In the genomic region with DNA sequence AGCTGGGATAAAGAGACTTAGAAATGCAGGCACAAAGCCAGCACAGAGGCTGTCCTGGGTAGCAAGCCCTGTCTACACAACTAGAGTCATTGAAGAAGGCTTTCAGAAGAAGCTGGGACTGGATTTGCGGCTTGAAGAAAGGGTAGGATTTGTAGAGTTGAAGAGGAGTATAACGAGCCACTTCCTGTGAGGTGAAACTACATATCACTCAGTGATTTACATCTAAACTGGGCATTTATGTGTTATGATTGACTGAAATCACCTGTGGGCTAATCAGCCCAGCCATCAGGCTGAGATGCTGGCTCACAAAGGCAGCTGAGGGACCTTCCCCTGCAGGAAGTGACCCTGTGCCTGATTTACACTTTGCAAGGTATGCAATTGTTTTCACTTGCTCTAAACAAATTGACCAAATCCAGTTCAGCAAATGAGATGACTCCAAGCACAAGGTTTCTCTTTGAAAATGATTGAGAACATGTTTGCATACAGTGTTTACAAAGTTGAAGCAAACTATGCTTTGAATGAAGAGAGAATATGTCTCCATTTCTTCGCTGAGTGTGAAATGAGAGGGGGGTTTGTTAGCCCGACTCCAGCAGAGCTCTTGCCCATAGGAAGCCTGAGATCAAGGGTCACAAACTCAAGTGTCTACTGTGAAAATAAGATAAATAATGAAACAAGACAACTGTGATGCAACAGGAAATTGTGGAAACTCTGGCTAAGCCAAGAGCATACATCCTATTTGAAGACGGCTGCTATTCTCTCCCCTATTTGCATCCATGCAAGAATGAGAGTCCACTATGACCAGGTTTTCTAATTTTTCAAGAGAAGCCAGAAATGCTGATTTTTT, we compare ENCODE assay signal across 12 cellular contexts.
DNase-seq lines count a peak whose midpoint lies in the region; ATAC-seq, FAIRE-seq and TF ChIP-seq lines count a peak whose summit lies in the region.
"Had no signal": no experiment of that assay in that cellular context is flagged by ENCODE, and none has a peak within 500 bp of the region (broad histone marks: within the 10 kb centered on the region; RNA-seq: fewer than 3 reads in every experiment).

No MANE protein-coding gene starts in this region.

- H3K9me3 Mint-ChIP-seq in T-helper 1 cell treated with Interleukin-12 subunit alpha and Interleukin-12 subunit beta and Interleukin-4 antibody, amounts not matched to agents 30 μg/mL and 1 μg/mL, for 36 hours, result no peaks in the 10 kb centered on the region
- H3K9me3 Mint-ChIP-seq: IgD-negative memory B cell had no signal

- peak overlapping the region; percentile 18 for H3K27ac Mint-ChIP-seq in T-helper 1 cell treated with Interleukin-12 subunit alpha and Interleukin-12 subunit beta and Interleukin-4 antibody, amounts not matched to agents 30 μg/mL and 1 μg/mL, for 36 hours
- H3K27ac Mint-ChIP-seq: IgD-negative memory B cell had no signal

- no peaks in the 10 kb centered on the region for H3K36me3 Mint-ChIP-seq in T-helper 1 cell treated with Interleukin-12 subunit alpha and Interleukin-12 subunit beta and Interleukin-4 antibody, amounts not matched to agents 30 μg/mL and 1 μg/mL, for 36 hours (ENCODE audit: low read depth)

- FAIRE-seq in H54 (lab: Jason Lieb, UNC), result no peak

- no peak overlapping the region for H3K4me3 Mint-ChIP-seq in T-helper 1 cell treated with Interleukin-12 subunit alpha and Interleukin-12 subunit beta and Interleukin-4 antibody, amounts not matched to agents 30 μg/mL and 1 μg/mL, for 36 hours

- no peak for TF ChIP-seq POLR2A in H54 (IDR thresholded peaks at IDR 0.05; ENCODE audit: low read depth, low read length)

- peaks cover 16% of the 10 kb centered on the region for H3K4me1 Mint-ChIP-seq in T-helper 1 cell treated with Interleukin-12 subunit alpha and Interleukin-12 subunit beta and Interleukin-4 antibody, amounts not matched to agents 30 μg/mL and 1 μg/mL, for 36 hours (ENCODE audit: low read depth)

- ATAC-seq in HG02759 (IDR thresholded peaks at IDR 0.05; ENCODE audit: unreplicated experiment) (peak; percentile 44), HG03442 (IDR thresholded peaks at IDR 0.05; ENCODE audit: unreplicated experiment) (no peak)
- ATAC-seq: activated CD4-positive, CD25-positive, alpha-beta regulatory T cell treated with anti-CD3 and anti-CD28 coated beads, Interleukin-2, amount 50 U/mL, for 24 hours had no signal

- peaks cover 4% of the 10 kb centered on the region for H3K27me3 Mint-ChIP-seq in T-helper 1 cell treated with Interleukin-12 subunit alpha and Interleukin-12 subunit beta and Interleukin-4 antibody, amounts not matched to agents 30 μg/mL and 1 μg/mL, for 36 hours (ENCODE audit: low read depth)

- DNase-seq in GF-D8 (lab: John Stamatoyannopoulos, UW), result peak; percentile 84
- peak; percentile 31 to 59 for DNase-seq in lung microvascular endothelial cell (ENCODE audit: low read depth in 2 of 2)
- no peak for DNase-seq in activated gamma-delta T cell (lab: John Stamatoyannopoulos, UW)
- DNase-seq in H54 (ENCODE audit: insufficient read length, low spot score), result no peak
- DNase-seq in activated naive CD4-positive, alpha-beta T cell treated with Interleukin-2 at 50 U/mL for 16 hours, result no peak
- DNase-seq: H7, OCI-M1 had no signal

Comparison
In these comparisons a context has a peak if more than half of its experiments do, and no peak if none do; other contexts are left out.
1. DNase-seq: peak in GF-D8 (single experiment) and lung microvascular endothelial cell (2 of 2); none in activated gamma-delta T cell (single experiment), H54 (single experiment) and activated naive CD4-positive, alpha-beta T cell treated with Interleukin-2 at 50 U/mL for 16 hours (single experiment).